In the genomic region with DNA sequence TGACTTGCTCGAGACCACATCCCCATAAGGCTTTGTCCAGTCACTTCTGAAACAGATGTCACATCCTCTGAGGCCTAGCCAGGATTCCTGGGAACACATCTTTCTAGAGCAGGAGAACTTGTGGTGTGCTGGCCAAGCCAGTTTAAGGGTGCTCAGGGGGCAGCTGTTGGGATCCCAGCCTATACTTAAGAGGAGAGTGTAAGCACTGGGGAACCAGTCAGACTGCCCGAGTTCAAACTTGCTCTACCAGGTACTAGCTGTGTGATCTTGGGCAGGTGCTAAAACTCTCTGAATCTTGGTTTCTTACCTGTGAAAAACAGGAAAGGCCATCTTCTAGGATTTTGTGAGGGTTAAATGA, we compare ENCODE assay signal across 18 cellular contexts. TPM values are rescaled to one million over a fixed set of nuclear protein-coding genes. Genes with fewer than 3 reads are reported as not detected.
DNase-seq lines count a peak whose midpoint lies in the region; ATAC-seq and TF ChIP-seq lines count a peak whose summit lies in the region.
"Had no signal": no experiment of that assay in that cellular context is flagged by ENCODE, and none has a peak within 500 bp of the region (broad histone marks: within the 10 kb centered on the region; RNA-seq: fewer than 3 reads in every experiment).

No MANE protein-coding gene starts in this region.

- no peaks in the 10 kb centered on the region for H3K9me3 ChIP-seq in trophoblast cell (ENCODE audit: insufficient read depth, low read depth, low read length)
- H3K9me3 ChIP-seq: Caco-2, SJSA1 had no signal

- no peak overlapping the region for H3K4ac ChIP-seq in trophoblast cell (ENCODE audit: low read depth, low read length)

- peaks cover 7% of the 10 kb centered on the region for H3K36me3 Mint-ChIP-seq in Calu3 (ENCODE audit: insufficient read depth, unreplicated experiment)

- H3K27ac Mint-ChIP-seq in Calu3 (ENCODE audit: unreplicated experiment) = no peak overlapping the region

- intact Hi-C loops in Calu3 (cut with micrococcal nuclease; ENCODE audit: unreplicated experiment) = loop anchor here (1.0 to 2.0 kb wide), 3 partner anchors 26 to 171 kb away; no protein-coding TSS in a partner anchor

- no peak overlapping the region for H3K18ac ChIP-seq in trophoblast cell (ENCODE audit: low read length)

- no peak overlapping the region for H2BK120ac ChIP-seq in trophoblast cell (ENCODE audit: insufficient read depth, low read length, poor library complexity)

- no peaks in the 10 kb centered on the region for H3K9me3 Mint-ChIP-seq in Calu3 (ENCODE audit: low read depth, unreplicated experiment)

- no peaks in the 10 kb centered on the region for H3K27me3 Mint-ChIP-seq in Calu3 (ENCODE audit: unreplicated experiment)

- no TSS peak for BruUV-seq in Calu3 (replicated peaks; lab: Mats Ljungman, UMichigan)

- H3K4me1 ChIP-seq in KMS-11 (ENCODE audit: low read depth, poor library complexity, severe bottlenecking) = peaks cover 43% of the 10 kb centered on the region
- peaks cover 14 to 19% of the 10 kb centered on the region in 2 experiments for H3K4me1 ChIP-seq in trophoblast cell (ENCODE audit: control insufficient read depth in 1 of 2, insufficient read depth in 2 of 2, low read length in 2 of 2)
- H3K4me1 ChIP-seq: SJSA1 had no signal

- H3K79me2 ChIP-seq in KMS-11 (ENCODE audit: insufficient read depth, low read depth) (no peaks in the 10 kb centered on the region), trophoblast cell (ENCODE audit: control insufficient read depth, insufficient read depth, low read length, poor library complexity) (peaks cover 5% of the 10 kb centered on the region)

- peak overlapping the region; percentile 17 for H3K14ac ChIP-seq in trophoblast cell (ENCODE audit: low read length)

- H3K23ac ChIP-seq in trophoblast cell (ENCODE audit: low read length) = no peak overlapping the region

- no peak for DNase-seq in Calu3
- no peak for DNase-seq in epithelial cell of prostate (ENCODE audit: low read depth, low spot score)
- no peak for DNase-seq in trophoblast cell
- DNase-seq in NCI-H1048 (lab: John Stamatoyannopoulos, UW) = no peak
- no peak for DNase-seq in brain microvascular endothelial cell
- DNase-seq: C1 segment of cervical spinal cord, DMS79, GOT3, NCI-H1436, NCI-H2029 treated with DMSO at 0.1 percent for 48 hours, NCI-H510A had no signal

- H3K4me3 ChIP-seq in KMS-11 (IDR thresholded peaks at IDR 0.05; ENCODE audit: insufficient read depth, low read depth, low read length) = no peak overlapping the region
- H3K4me3 ChIP-seq in trophoblast cell (ENCODE audit: low read depth, low read length) = no peak overlapping the region
- H3K4me3 ChIP-seq in brain microvascular endothelial cell (ENCODE audit: low read depth, low read length) = no peak overlapping the region
- H3K4me3 ChIP-seq: SJSA1 had no signal

- H3K36me3 ChIP-seq in KMS-11 (ENCODE audit: insufficient read depth) (no peaks in the 10 kb centered on the region), trophoblast cell (ENCODE audit: control insufficient read depth in 1 of 2, insufficient read depth in 2 of 2, low read length in 2 of 2) (no peaks in the 10 kb centered on the region), brain microvascular endothelial cell (replicated peaks) (no peaks in the 10 kb centered on the region)
- H3K36me3 ChIP-seq: SJSA1 had no signal

- no peaks in the 10 kb centered on the region for H4K20me1 ChIP-seq in KMS-11 (ENCODE audit: insufficient read depth)

- H3K4me1 Mint-ChIP-seq in Calu3 (ENCODE audit: low read depth, unreplicated experiment) = peaks cover 24% of the 10 kb centered on the region

- H3K27ac ChIP-seq in KMS-11 (peak overlapping the region; percentile 84; the same call in 1 of the 2 replicates), epithelial cell of prostate (peak overlapping the region; percentile 77), trophoblast cell (ENCODE audit: low read depth, low read length) (no peak overlapping the region), brain microvascular endothelial cell (no peak overlapping the region)
- H3K27ac ChIP-seq: SJSA1 had no signal

- H2BK5ac ChIP-seq in trophoblast cell (ENCODE audit: low read depth, low read length, poor library complexity) = peak overlapping the region; percentile 57

- H2AFZ ChIP-seq in KMS-11 (ENCODE audit: low read depth) = no peak overlapping the region
- H2AFZ ChIP-seq in trophoblast cell (ENCODE audit: insufficient read depth, low read length, poor library complexity) = no peak overlapping the region

- peak overlapping the region; percentile 45 for H4K91ac ChIP-seq in trophoblast cell (ENCODE audit: low read depth, low read length)

- peak overlapping the region; percentile 36 for H2BK12ac ChIP-seq in trophoblast cell (ENCODE audit: low read length)

- CTCF ChIA-PET in Calu3 (lab: Charles Lee) = interaction anchor here (1.4 to 2.2 kb wide), 3 partner anchors 13 to 51 kb away, joined by 7 to 13 read pairs (median 12); no protein-coding TSS in a partner anchor

- no peak overlapping the region for H4K8ac ChIP-seq in trophoblast cell (ENCODE audit: low read depth, low read length)

- no peak overlapping the region for H2AK5ac ChIP-seq in trophoblast cell (ENCODE audit: low read length)

- ATAC-seq in HG02973 (IDR thresholded peaks at IDR 0.05; ENCODE audit: unreplicated experiment) (no peak), HG03108 (IDR thresholded peaks at IDR 0.05; ENCODE audit: unreplicated experiment) (no peak)

- H3K9ac ChIP-seq in KMS-11 (no peak overlapping the region), trophoblast cell (ENCODE audit: low read length) (no peak overlapping the region)

- H3K27me3 ChIP-seq in KMS-11 (ENCODE audit: insufficient read depth, low read depth) (no peaks in the 10 kb centered on the region), trophoblast cell (ENCODE audit: insufficient read depth, low read length) (no peaks in the 10 kb centered on the region), brain microvascular endothelial cell (replicated peaks) (no peaks in the 10 kb centered on the region)
- H3K27me3 ChIP-seq: SJSA1 had no signal

- H3K4me3 Mint-ChIP-seq in Calu3 (ENCODE audit: low read depth, unreplicated experiment) = no peak overlapping the region

- peaks cover 14% of the 10 kb centered on the region for H3K79me1 ChIP-seq in trophoblast cell (ENCODE audit: low read length)

- WGBS in trophoblast cell (ENCODE audit: extremely low coverage, insufficient coverage, insufficient read length) = no CpG with 5 or more reads among the region's 2 CpGs

- peak overlapping the region; percentile 59; the same call in 1 of the 2 replicates for H3K4me2 ChIP-seq in KMS-11
- no peak overlapping the region for H3K4me2 ChIP-seq in trophoblast cell (ENCODE audit: low read length)

- H4K12ac ChIP-seq in trophoblast cell (ENCODE audit: low read depth, low read length) = no peak overlapping the region

- TF ChIP-seq CTCF in Calu3 (IDR thresholded peaks at IDR 0.05; ENCODE audit: unreplicated experiment) (peak; percentile 9), KMS-11 (conservative IDR thresholded peaks at IDR 0.05; ENCODE audit: low read depth, low read length) (0 out of 2 replicates have a peak, but pooled peaks have one; percentile 33), brain microvascular endothelial cell (IDR thresholded peaks at IDR 0.05; ENCODE audit: low read depth, low read length, missing control alignments) (no peak)

- in situ Hi-C loops in brain microvascular endothelial cell (cut with HindIII; ENCODE audit: low pct_ligation_motif_present, low sequenced_read_pairs) = no loop called here

RNA-seq across cellular contexts. Expression of a gene that starts 15.6 kb away (rescaled TPM):
- not detected in 2 replicates for total RNA-seq in Calu3 (2022)
- polyA plus RNA-seq in trophoblast cell (2013) = 0.22 and 0.26 TPM in 2 replicates
- total RNA-seq: Caco-2, G401, RPMI7951, SJSA1 had no signal

RNA-seq across cellular contexts. Expression of a gene that starts 41.3 kb away (rescaled TPM):
- total RNA-seq in Calu3 (2022) = 2.6 and 8.4 TPM in 2 replicates
- 0.12 and 0.15 TPM in 2 replicates for polyA plus RNA-seq in trophoblast cell (2013)
- total RNA-seq: Caco-2, G401, RPMI7951, SJSA1 had no signal

Comparison
In these comparisons a context has a peak if more than half of its experiments do, and no peak if none do; other contexts are left out.
1. H3K27ac ChIP-seq: peak in KMS-11 (single experiment) and epithelial cell of prostate (single experiment); none in trophoblast cell (single experiment) and brain microvascular endothelial cell (single experiment).